In genomic region chr7:138900040-138900828, GRCh38 we compare ENCODE assay signal across 22 cellular contexts.
DNase-seq lines count a peak whose midpoint lies in the region; ATAC-seq and FAIRE-seq lines count a peak whose summit lies in the region.
"Had no signal": no experiment of that assay in that cellular context is flagged by ENCODE, and none has a peak within 500 bp of the region (broad histone marks: within the 10 kb centered on the region; RNA-seq: fewer than 3 reads in every experiment).

No MANE protein-coding gene starts in this region.

- no peaks in the 10 kb centered on the region for H3K9me3 Mint-ChIP-seq in activated CD8-positive, alpha-beta memory T cell treated with anti-CD3 and anti-CD28 coated beads, Interleukin-2, amount 10 ng/mL, durations not matched to agents 7 days and 5 days (ENCODE audit: low read depth)
- H3K9me3 Mint-ChIP-seq: stimulated activated memory B cell treated with anti-CD40 and anti-IgM and Interleukin-4, amounts not matched to agents 10 μg/mL and 1 μg/mL and 100 μg/mL, for 72 hours had no signal

- no peak for ATAC-seq in activated CD8-positive, alpha-beta memory T cell treated with anti-CD3 and anti-CD28 coated beads, Interleukin-2, amount 10 ng/mL, durations not matched to agents 7 days and 5 days
- no peak for ATAC-seq in GM21786 (IDR thresholded peaks at IDR 0.05; ENCODE audit: unreplicated experiment)
- ATAC-seq: left cardiac atrium, mucosa of descending colon had no signal

- no peaks in the 10 kb centered on the region for H3K36me3 Mint-ChIP-seq in activated CD8-positive, alpha-beta memory T cell treated with anti-CD3 and anti-CD28 coated beads, Interleukin-2, amount 10 ng/mL, durations not matched to agents 7 days and 5 days
- H3K36me3 Mint-ChIP-seq: stimulated activated memory B cell treated with anti-CD40 and anti-IgM and Interleukin-4, amounts not matched to agents 10 μg/mL and 1 μg/mL and 100 μg/mL, for 72 hours had no signal

- no peak overlapping the region for H3K4me3 Mint-ChIP-seq in activated CD8-positive, alpha-beta memory T cell treated with anti-CD3 and anti-CD28 coated beads, Interleukin-2, amount 10 ng/mL, durations not matched to agents 7 days and 5 days
- H3K4me3 Mint-ChIP-seq: CD4-positive, alpha-beta memory T cell; stimulated activated memory B cell treated with anti-CD40 and anti-IgM and Interleukin-4, amounts not matched to agents 10 μg/mL and 1 μg/mL and 100 μg/mL, for 72 hours had no signal

- peaks cover 25% of the 10 kb centered on the region for H3K27me3 Mint-ChIP-seq in activated CD8-positive, alpha-beta memory T cell treated with anti-CD3 and anti-CD28 coated beads, Interleukin-2, amount 10 ng/mL, durations not matched to agents 7 days and 5 days

- H3K4me1 Mint-ChIP-seq in activated CD8-positive, alpha-beta memory T cell treated with anti-CD3 and anti-CD28 coated beads, Interleukin-2, amount 10 ng/mL, durations not matched to agents 7 days and 5 days: peaks cover 42% of the 10 kb centered on the region
- H3K4me1 Mint-ChIP-seq: stimulated activated memory B cell treated with anti-CD40 and anti-IgM and Interleukin-4, amounts not matched to agents 10 μg/mL and 1 μg/mL and 100 μg/mL, for 72 hours had no signal

- peak overlapping the region; percentile 16 for H3K27ac Mint-ChIP-seq in activated CD8-positive, alpha-beta memory T cell treated with anti-CD3 and anti-CD28 coated beads, Interleukin-2, amount 10 ng/mL, durations not matched to agents 7 days and 5 days
- H3K27ac Mint-ChIP-seq: CD4-positive, alpha-beta memory T cell; stimulated activated memory B cell treated with anti-CD40 and anti-IgM and Interleukin-4, amounts not matched to agents 10 μg/mL and 1 μg/mL and 100 μg/mL, for 72 hours had no signal

- no peak for FAIRE-seq in urothelium cell line (lab: Jason Lieb, UNC)
- FAIRE-seq: G401.6, GM12892, H1 had no signal

- no peak for DNase-seq in activated CD8-positive, alpha-beta memory T cell treated with anti-CD3 and anti-CD28 coated beads, Interleukin-2, amount 10 ng/mL, durations not matched to agents 7 days and 5 days
- no peak for DNase-seq in activated CD8-positive, alpha-beta memory T cell treated with anti-CD3 and anti-CD28 coated beads, Interleukin-2, amount 50 U/mL, for 48 hours
- peak; percentile 93 for DNase-seq in RPMI7951 (ENCODE audit: low read depth)
- DNase-seq in fibroblast of peridontal ligament (ENCODE audit: extremely low read depth): peak; percentile 22
- DNase-seq in urothelium cell line (ENCODE audit: low spot score): peak; percentile 27
- no peak for DNase-seq in GF-D8 (lab: John Stamatoyannopoulos, UW)
- DNase-seq in DMS114 treated with DMSO at 0.1 percent for 48 hours (lab: John Stamatoyannopoulos, UW; ENCODE audit: unreplicated experiment): no peak
- DNase-seq: activated CD4-positive, alpha-beta T cell treated with anti-CD3 and anti-CD28 coated beads for 1 hour; activated naive CD4-positive, alpha-beta T cell treated with Interleukin-2 at 50 U/mL for 16 hours; CD4-positive, alpha-beta memory T cell; esophagus squamous epithelium; hypothalamus; left cardiac atrium; mucosa of descending colon; NCI-H446; SHP77 treated with DMSO at 0.1 percent for 48 hours; upper lobe of left lung had no signal

- CTCF ChIA-PET in activated CD8-positive, alpha-beta memory T cell treated with anti-CD3 and anti-CD28 coated beads, Interleukin-2, amount 10 ng/mL, durations not matched to agents 7 days and 5 days (lab: Charles Lee): interaction anchor here (0.6 to 2.8 kb wide), 2 partner anchors 14 to 506 kb away, joined by 3 to 22 read pairs; no protein-coding TSS in a partner anchor

Comparison
In these comparisons a context has a peak if more than half of its experiments do, and no peak if none do; other contexts are left out.
1. DNase-seq: peak in RPMI7951 (single experiment), fibroblast of peridontal ligament (single experiment) and urothelium cell line (single experiment); none in activated CD8-positive, alpha-beta memory T cell treated with anti-CD3 and anti-CD28 coated beads, Interleukin-2, amount 10 ng/mL, durations not matched to agents 7 days and 5 days (single experiment), activated CD8-positive, alpha-beta memory T cell treated with anti-CD3 and anti-CD28 coated beads, Interleukin-2, amount 50 U/mL, for 48 hours (single experiment), GF-D8 (single experiment) and DMS114 treated with DMSO at 0.1 percent for 48 hours (single experiment).